ENCODE assay signal across 8 cellular contexts in genomic region chr6:44072959-44073611, GRCh38. TPM values are rescaled to one million over a fixed set of nuclear protein-coding genes. Genes with fewer than 3 reads are reported as not detected.
DNase-seq lines count a peak whose midpoint lies in the region; ATAC-seq and TF ChIP-seq lines count a peak whose summit lies in the region.

No MANE protein-coding gene starts in this region.

- peaks cover 0 to 18% (median 16%) of the 10 kb centered on the region in 5 donors for H3K27me3 Mint-ChIP-seq in naive thymus-derived CD8-positive, alpha-beta T cell
- peaks cover 19% of the 10 kb centered on the region for H3K27me3 Mint-ChIP-seq in stimulated activated naive CD8-positive, alpha-beta T cell treated with anti-CD3 and anti-CD28 coated beads, Interleukin-15, Interleukin-2, amounts not matched to agents 100 ng/mL and 50 ng/mL, for 24 hours

- peak; percentile 73 for TF ChIP-seq POLR2A in erythroblast (IDR thresholded peaks at IDR 0.05; ENCODE audit: low read length)

- H3K9me3 Mint-ChIP-seq in naive thymus-derived CD8-positive, alpha-beta T cell = no peaks in the 10 kb centered on the region
- H3K9me3 Mint-ChIP-seq in stimulated activated naive CD8-positive, alpha-beta T cell treated with anti-CD3 and anti-CD28 coated beads, Interleukin-15, Interleukin-2, amounts not matched to agents 100 ng/mL and 50 ng/mL, for 24 hours = no peaks in the 10 kb centered on the region

- POLR2A ChIA-PET in naive thymus-derived CD8-positive, alpha-beta T cell (lab: Charles Lee) = interaction anchor here (0.5 to 3.4 kb wide), 3 partner anchors 298 to 348 kb away, joined by 3 to 21 read pairs (median 3); partner anchors contain the start of gene VEGFA

- no peaks in the 10 kb centered on the region for H3K36me3 Mint-ChIP-seq in naive thymus-derived CD8-positive, alpha-beta T cell
- no peaks in the 10 kb centered on the region for H3K36me3 Mint-ChIP-seq in stimulated activated naive CD8-positive, alpha-beta T cell treated with anti-CD3 and anti-CD28 coated beads, Interleukin-15, Interleukin-2, amounts not matched to agents 100 ng/mL and 50 ng/mL, for 24 hours (ENCODE audit: low read depth)

- peak overlapping the region; percentile 89 to 97 (median 95) for H3K4me3 Mint-ChIP-seq in naive thymus-derived CD8-positive, alpha-beta T cell
- peak overlapping the region; percentile 94 for H3K4me3 Mint-ChIP-seq in stimulated activated naive CD8-positive, alpha-beta T cell treated with anti-CD3 and anti-CD28 coated beads, Interleukin-15, Interleukin-2, amounts not matched to agents 100 ng/mL and 50 ng/mL, for 24 hours

- H3K4me1 Mint-ChIP-seq in naive thymus-derived CD8-positive, alpha-beta T cell = peaks cover 9 to 22% (median 18%) of the 10 kb centered on the region in 4 donors
- H3K4me1 Mint-ChIP-seq in stimulated activated naive CD8-positive, alpha-beta T cell treated with anti-CD3 and anti-CD28 coated beads, Interleukin-15, Interleukin-2, amounts not matched to agents 100 ng/mL and 50 ng/mL, for 24 hours (ENCODE audit: low read depth) = peaks cover 22% of the 10 kb centered on the region

- peak; percentile 46 for ATAC-seq in GM19463 (IDR thresholded peaks at IDR 0.05; ENCODE audit: unreplicated experiment)
- peak; percentile 82 to 84 for ATAC-seq in naive thymus-derived CD8-positive, alpha-beta T cell

- peak; percentile 87 for DNase-seq in Ammon's horn (ENCODE audit: low spot score)
- DNase-seq in HT1080 (ENCODE audit: low read depth) = peak; percentile 65
- peak; percentile 31 to 37 for DNase-seq in activated CD8-positive, alpha-beta memory T cell treated with anti-CD3 and anti-CD28 coated beads for 4 hours (ENCODE audit: low read depth in 2 of 2)
- DNase-seq in erythroblast (lab: John Stamatoyannopoulos, UW) = no peak
- DNase-seq in naive thymus-derived CD8-positive, alpha-beta T cell = peak; percentile 57 to 85 (median 73)
- no peak for DNase-seq in A172 (ENCODE audit: low spot score)

- H3K27ac Mint-ChIP-seq in naive thymus-derived CD8-positive, alpha-beta T cell = peak overlapping the region in 8 of 10 donors; percentile 14 to 93 (median 81)
- peak overlapping the region; percentile 92 for H3K27ac Mint-ChIP-seq in stimulated activated naive CD8-positive, alpha-beta T cell treated with anti-CD3 and anti-CD28 coated beads, Interleukin-15, Interleukin-2, amounts not matched to agents 100 ng/mL and 50 ng/mL, for 24 hours

RNA-seq across cellular contexts. Expression of gene MRPL14, which starts 54.2 kb away (rescaled TPM):
- total RNA-seq in HT1080 (2014; rRNA removed; shearing (Covaris generic)) = 98.1 and 172 TPM in 2 replicates
- polyA plus RNA-seq in HT1080 (2015; cell fraction: cytosol; rRNA removed) = 85.1 and 111 TPM in 2 replicates
- polyA plus RNA-seq in HT1080 (2015; cell fraction: nucleus; rRNA removed) = 28.7 and 29.3 TPM in 2 replicates
- 10 to 100 TPM; 17.0 to 20.4 TPM for total RNA-seq in naive thymus-derived CD8-positive, alpha-beta T cell
- polyA plus RNA-seq in naive thymus-derived CD8-positive, alpha-beta T cell = 10 to 100 TPM; 76.5 to 89.3 (median 80.3) TPM
- total RNA-seq in A172 (2014; rRNA removed; shearing (Covaris generic)) = 136 and 149 TPM in 2 replicates

RNA-seq across cellular contexts. Expression of gene TMEM63B, which starts 54.3 kb away (rescaled TPM):
- 14.1 and 19.1 TPM in 2 replicates for total RNA-seq in HT1080 (2014; rRNA removed; shearing (Covaris generic))
- polyA plus RNA-seq in HT1080 (2015; cell fraction: cytosol; rRNA removed) = 33.5 and 41.6 TPM in 2 replicates
- 56.8 and 61.1 TPM in 2 replicates for polyA plus RNA-seq in HT1080 (2015; cell fraction: nucleus; rRNA removed)
- total RNA-seq in naive thymus-derived CD8-positive, alpha-beta T cell = 10 to 100 TPM; 15.5 to 15.9 TPM
- polyA plus RNA-seq in naive thymus-derived CD8-positive, alpha-beta T cell = 1 to 10 TPM in 1 of 3 donors, under 1 TPM in 2; 0.26 to 2.2 (median 0.96) TPM
- total RNA-seq in A172 (2014; rRNA removed; shearing (Covaris generic)) = 43.1 and 47.9 TPM in 2 replicates

Comparison
In these comparisons a context has a peak if more than half of its experiments do, and no peak if none do; other contexts are left out.
1. DNase-seq: peak in Ammon's horn (single experiment), HT1080 (single experiment), activated CD8-positive, alpha-beta memory T cell treated with anti-CD3 and anti-CD28 coated beads for 4 hours (2 of 2) and naive thymus-derived CD8-positive, alpha-beta T cell (10 of 10); none in erythroblast (0 of 2) and A172 (single experiment).